In genomic region chr2:20471148-20471547, GRCh38 we compare ENCODE assay signal across 19 cellular contexts. TPM values are rescaled to one million over a fixed set of nuclear protein-coding genes. Genes with fewer than 3 reads are reported as not detected.
DNase-seq lines count a peak whose midpoint lies in the region; ATAC-seq and TF ChIP-seq lines count a peak whose summit lies in the region.
"Had no signal": no experiment of that assay in that cellular context is flagged by ENCODE, and none has a peak within 500 bp of the region (broad histone marks: within the 10 kb centered on the region; RNA-seq: fewer than 3 reads in every experiment).

No MANE protein-coding gene starts in this region.

- intact Hi-C loops in activated CD4-positive, alpha-beta memory T cell treated with anti-CD3 and anti-CD28 coated beads for 36 hours (cut with micrococcal nuclease), result no loop called here
- intact Hi-C loops in sigmoid colon (cut with DNase I), result no loop called here

- H3K9me3 Mint-ChIP-seq in activated CD4-positive, alpha-beta memory T cell treated with anti-CD3 and anti-CD28 coated beads, Interleukin-2, amount 10 ng/mL, durations not matched to agents 7 days and 5 days, result no peaks in the 10 kb centered on the region
- H3K9me3 Mint-ChIP-seq in activated CD4-positive, alpha-beta memory T cell treated with anti-CD3 and anti-CD28 coated beads for 36 hours, result no peaks in the 10 kb centered on the region
- no peaks in the 10 kb centered on the region for H3K9me3 Mint-ChIP-seq in activated T-cell treated with anti-CD3 and anti-CD28 coated beads, Interleukin-2, amount 50 U/mL, for 72 hours
- H3K9me3 Mint-ChIP-seq: CD8-positive, alpha-beta memory T cell had no signal

- no peaks in the 10 kb centered on the region for H3K36me3 Mint-ChIP-seq in activated CD4-positive, alpha-beta memory T cell treated with anti-CD3 and anti-CD28 coated beads, Interleukin-2, amount 10 ng/mL, durations not matched to agents 7 days and 5 days (ENCODE audit: low read depth)
- H3K36me3 Mint-ChIP-seq in activated CD4-positive, alpha-beta memory T cell treated with anti-CD3 and anti-CD28 coated beads for 36 hours, result no peaks in the 10 kb centered on the region
- H3K36me3 Mint-ChIP-seq in activated T-cell treated with anti-CD3 and anti-CD28 coated beads, Interleukin-2, amount 50 U/mL, for 72 hours (ENCODE audit: insufficient read depth in 2 of 2), result no peaks in the 10 kb centered on the region
- H3K36me3 Mint-ChIP-seq: CD4-positive, CD25-positive, alpha-beta regulatory T cell had no signal

- H3K27ac ChIP-seq in C4-2B (peak overlapping the region; percentile 99; the same call in 1 of the 2 replicates), WERI-Rb-1 (no peak overlapping the region), sigmoid colon (no peak overlapping the region)
- H3K27ac ChIP-seq: BLaER1 treated with 17β-estradiol and CSF1 and Interleukin-3, amounts not matched to agents 10 nM and 100 nM; GM23248 had no signal

- H3K27me3 Mint-ChIP-seq in activated CD4-positive, alpha-beta memory T cell treated with anti-CD3 and anti-CD28 coated beads, Interleukin-2, amount 10 ng/mL, durations not matched to agents 7 days and 5 days, result no peaks in the 10 kb centered on the region
- no peaks in the 10 kb centered on the region for H3K27me3 Mint-ChIP-seq in activated CD4-positive, alpha-beta memory T cell treated with anti-CD3 and anti-CD28 coated beads for 36 hours
- H3K27me3 Mint-ChIP-seq in activated T-cell treated with anti-CD3 and anti-CD28 coated beads, Interleukin-2, amount 50 U/mL, for 72 hours (ENCODE audit: low read depth), result peaks cover 6% of the 10 kb centered on the region

- H3K9me3 ChIP-seq in WERI-Rb-1 (ENCODE audit: severe bottlenecking), result no peaks in the 10 kb centered on the region
- no peaks in the 10 kb centered on the region for H3K9me3 ChIP-seq in sigmoid colon
- H3K9me3 ChIP-seq in BE2C, result no peaks in the 10 kb centered on the region
- H3K9me3 ChIP-seq: HAP-1 had no signal

- CTCF ChIA-PET in activated CD4-positive, alpha-beta memory T cell treated with anti-CD3 and anti-CD28 coated beads, Interleukin-2, amount 10 ng/mL, durations not matched to agents 7 days and 5 days (lab: Charles Lee), result no interaction called here
- CTCF ChIA-PET in activated CD4-positive, alpha-beta memory T cell treated with anti-CD3 and anti-CD28 coated beads for 36 hours (lab: Charles Lee), result no interaction called here

- no peak for TF ChIP-seq EP300 in sigmoid colon (IDR thresholded peaks at IDR 0.05)

- no peaks in the 10 kb centered on the region for H3K4me1 Mint-ChIP-seq in activated CD4-positive, alpha-beta memory T cell treated with anti-CD3 and anti-CD28 coated beads, Interleukin-2, amount 10 ng/mL, durations not matched to agents 7 days and 5 days
- no peaks in the 10 kb centered on the region for H3K4me1 Mint-ChIP-seq in activated CD4-positive, alpha-beta memory T cell treated with anti-CD3 and anti-CD28 coated beads for 36 hours (ENCODE audit: low read depth)
- H3K4me1 Mint-ChIP-seq in activated T-cell treated with anti-CD3 and anti-CD28 coated beads, Interleukin-2, amount 50 U/mL, for 72 hours (ENCODE audit: low read depth), result no peaks in the 10 kb centered on the region
- H3K4me1 Mint-ChIP-seq: CD4-positive, CD25-positive, alpha-beta regulatory T cell; CD8-positive, alpha-beta memory T cell had no signal

- no peak for TF ChIP-seq POLR2A in sigmoid colon (IDR thresholded peaks at IDR 0.05)

- WGBS in sigmoid colon, 2 donors, result 90 to 95% methylated on average over 4 of the region's 4 CpGs

- H3K27ac Mint-ChIP-seq in activated CD4-positive, alpha-beta memory T cell treated with anti-CD3 and anti-CD28 coated beads, Interleukin-2, amount 10 ng/mL, durations not matched to agents 7 days and 5 days, result no peak overlapping the region
- no peak overlapping the region for H3K27ac Mint-ChIP-seq in activated CD4-positive, alpha-beta memory T cell treated with anti-CD3 and anti-CD28 coated beads for 36 hours
- no peak overlapping the region for H3K27ac Mint-ChIP-seq in activated T-cell treated with anti-CD3 and anti-CD28 coated beads, Interleukin-2, amount 50 U/mL, for 72 hours
- H3K27ac Mint-ChIP-seq: CD4-positive, CD25-positive, alpha-beta regulatory T cell had no signal

- no peak for ATAC-seq in activated T-cell treated with anti-CD3 and anti-CD28 coated beads, Interleukin-2, amount 50 U/mL, for 72 hours (replicated peaks in 1 of 2)
- ATAC-seq: GM12878 had no signal

- H3K27me3 ChIP-seq in WERI-Rb-1 (ENCODE audit: insufficient read depth, low read depth, severe bottlenecking), result no peaks in the 10 kb centered on the region
- H3K27me3 ChIP-seq in sigmoid colon, result no peaks in the 10 kb centered on the region
- no peaks in the 10 kb centered on the region for H3K27me3 ChIP-seq in BE2C
- H3K27me3 ChIP-seq: BLaER1 treated with 17β-estradiol and CSF1 and Interleukin-3, amounts not matched to agents 10 nM and 100 nM had no signal

- POLR2A ChIA-PET in activated CD4-positive, alpha-beta memory T cell treated with anti-CD3 and anti-CD28 coated beads, Interleukin-2, amount 10 ng/mL, durations not matched to agents 7 days and 5 days (lab: Charles Lee), result no interaction called here
- POLR2A ChIA-PET in activated CD4-positive, alpha-beta memory T cell treated with anti-CD3 and anti-CD28 coated beads for 36 hours (lab: Charles Lee), result no interaction called here

- DNase-seq in activated CD4-positive, alpha-beta memory T cell treated with anti-CD3 and anti-CD28 coated beads, Interleukin-2, amount 10 ng/mL, durations not matched to agents 7 days and 5 days, result peak; percentile 12
- DNase-seq in activated CD4-positive, alpha-beta memory T cell treated with anti-CD3 and anti-CD28 coated beads for 36 hours, result no peak
- DNase-seq in WERI-Rb-1, result peak; percentile 6
- DNase-seq in sigmoid colon, result peak; percentile 27
- DNase-seq in BE2C, result no peak
- no peak for DNase-seq in activated T-cell treated with anti-CD3 and anti-CD28 coated beads, Interleukin-2, amount 50 U/mL, for 72 hours
- DNase-seq: 8988T; CD4-positive, CD25-positive, alpha-beta regulatory T cell; CD8-positive, alpha-beta memory T cell; COR-L47; DMS 273 treated with DMSO at 0.1 percent for 48 hours; DMS53; DND-41; EL had no signal

- H3K4me3 Mint-ChIP-seq in activated CD4-positive, alpha-beta memory T cell treated with anti-CD3 and anti-CD28 coated beads, Interleukin-2, amount 10 ng/mL, durations not matched to agents 7 days and 5 days, result no peak overlapping the region
- no peak overlapping the region for H3K4me3 Mint-ChIP-seq in activated CD4-positive, alpha-beta memory T cell treated with anti-CD3 and anti-CD28 coated beads for 36 hours
- no peak overlapping the region for H3K4me3 Mint-ChIP-seq in activated T-cell treated with anti-CD3 and anti-CD28 coated beads, Interleukin-2, amount 50 U/mL, for 72 hours
- H3K4me3 Mint-ChIP-seq: CD4-positive, CD25-positive, alpha-beta regulatory T cell; CD8-positive, alpha-beta memory T cell had no signal

- H3K4me3 ChIP-seq in WERI-Rb-1 (ENCODE audit: low read depth, low read length), result no peak overlapping the region
- no peak overlapping the region for H3K4me3 ChIP-seq in sigmoid colon
- no peak overlapping the region for H3K4me3 ChIP-seq in BE2C (ENCODE audit: low read depth, low read length)
- H3K4me3 ChIP-seq: BLaER1 treated with 17β-estradiol and CSF1 and Interleukin-3, amounts not matched to agents 10 nM and 100 nM; GM12878; GM23248; HAP-1 had no signal

- no peaks in the 10 kb centered on the region for H3K36me3 ChIP-seq in WERI-Rb-1
- H3K36me3 ChIP-seq in sigmoid colon, result no peaks in the 10 kb centered on the region
- H3K36me3 ChIP-seq in BE2C, result no peaks in the 10 kb centered on the region
- H3K36me3 ChIP-seq: BLaER1 treated with 17β-estradiol and CSF1 and Interleukin-3, amounts not matched to agents 10 nM and 100 nM; HAP-1 had no signal

- H3K4me1 ChIP-seq in sigmoid colon (peaks cover 0 to 22% (median 16%) of the 10 kb centered on the region in 4 donors), BE2C (peaks cover 24% of the 10 kb centered on the region)

- TF ChIP-seq CTCF in C4-2B (conservative IDR thresholded peaks at IDR 0.05), result no peak
- no peak for TF ChIP-seq CTCF in WERI-Rb-1 (IDR thresholded peaks at IDR 0.05; ENCODE audit: low read depth, low read length)
- TF ChIP-seq CTCF in sigmoid colon (IDR thresholded peaks at IDR 0.05), result no peak
- TF ChIP-seq CTCF in BE2C (IDR thresholded peaks at IDR 0.05; ENCODE audit: low read depth, low read length), result no peak

RNA-seq across cellular contexts. Expression of gene RHOB, which starts 24.3 kb away (rescaled TPM):
- total RNA-seq in activated CD4-positive, alpha-beta memory T cell treated with anti-CD3 and anti-CD28 coated beads, Interleukin-2, amount 10 ng/mL, durations not matched to agents 7 days and 5 days, result 10 to 100 TPM; 14.0 to 14.4 TPM
- total RNA-seq in activated CD4-positive, alpha-beta memory T cell treated with anti-CD3 and anti-CD28 coated beads for 36 hours, result 10 to 100 TPM; 31.6 to 33.6 TPM
- total RNA-seq in sigmoid colon, result 1,000 to 10,000 TPM in 2 of 4 donors, 100 to 1,000 TPM in 2; 753 to 1,323 (median 1,092) TPM
- 100 to 1,000 TPM in 2 of 3 donors, 10 to 100 TPM in 1; 60.6 to 200 (median 108) TPM for polyA plus RNA-seq in sigmoid colon
- polyA plus RNA-seq in BE2C (2012; ENCODE audit: insufficient read depth, insufficient read length, low read depth), result 278 TPM
- 10 to 100 TPM; 17.5 to 44.7 TPM for total RNA-seq in activated T-cell treated with anti-CD3 and anti-CD28 coated beads, Interleukin-2, amount 50 U/mL, for 72 hours

Comparison
In these comparisons a context has a peak if more than half of its experiments do, and no peak if none do; other contexts are left out.
1. DNase-seq: peak in activated CD4-positive, alpha-beta memory T cell treated with anti-CD3 and anti-CD28 coated beads, Interleukin-2, amount 10 ng/mL, durations not matched to agents 7 days and 5 days (single experiment), WERI-Rb-1 (single experiment) and sigmoid colon (single experiment); none in activated CD4-positive, alpha-beta memory T cell treated with anti-CD3 and anti-CD28 coated beads for 36 hours (single experiment), BE2C (single experiment) and activated T-cell treated with anti-CD3 and anti-CD28 coated beads, Interleukin-2, amount 50 U/mL, for 72 hours (0 of 2).
2. RNA of gene RHOB, which starts 24.3 kb away (total RNA-seq): 753 to 1,323 TPM in sigmoid colon; 17.5 to 44.7 TPM in activated T-cell treated with anti-CD3 and anti-CD28 coated beads, Interleukin-2, amount 50 U/mL, for 72 hours, 31.6 to 33.6 TPM in activated CD4-positive, alpha-beta memory T cell treated with anti-CD3 and anti-CD28 coated beads for 36 hours and 14.0 to 14.4 TPM in activated CD4-positive, alpha-beta memory T cell treated with anti-CD3 and anti-CD28 coated beads, Interleukin-2, amount 10 ng/mL, durations not matched to agents 7 days and 5 days; every median in the first group is over 10 times any median in the second.